Comparison of ENCODE assay signal across 8 cellular contexts in the genomic region with DNA sequence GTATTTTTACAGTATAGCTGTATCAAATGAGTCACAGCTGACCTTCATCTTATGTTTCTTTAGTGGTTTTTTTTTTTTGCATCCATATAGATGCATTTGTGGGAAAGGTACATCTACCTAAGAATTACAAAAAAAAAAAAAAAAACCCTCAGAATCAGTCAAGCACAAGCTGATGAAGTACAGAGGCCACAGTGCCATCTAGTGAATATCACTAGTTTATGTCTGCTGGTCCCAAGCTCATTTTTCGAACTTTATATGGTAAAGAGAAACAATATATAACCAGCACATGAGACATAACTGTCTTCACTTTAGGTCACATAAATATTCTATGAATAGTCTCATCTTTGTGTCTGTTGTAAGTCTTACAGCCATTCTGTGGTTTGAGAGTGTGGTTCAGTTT.
DNase-seq lines count a peak whose midpoint lies in the region; ATAC-seq, FAIRE-seq and TF ChIP-seq lines count a peak whose summit lies in the region.

No MANE protein-coding gene starts in this region.

- no peak overlapping the region for H3K27ac Mint-ChIP-seq in astrocyte (ENCODE audit: unreplicated experiment)
- H3K27ac Mint-ChIP-seq in activated T-helper 1 cell treated with anti-CD3 and anti-CD28 coated beads, Interleukin-12 subunit alpha, Interleukin-12 subunit beta, Interleukin-2, Interleukin-4 antibody, amounts not matched to agents 30 ng/mL and 10 ng/mL and 1 ng/mL, durations not matched to agents 14 hours and 24 hours and 36 hours: no peak overlapping the region

- no peaks in the 10 kb centered on the region for H3K9me3 Mint-ChIP-seq in astrocyte (ENCODE audit: unreplicated experiment)
- H3K9me3 Mint-ChIP-seq in activated T-helper 1 cell treated with anti-CD3 and anti-CD28 coated beads, Interleukin-12 subunit alpha, Interleukin-12 subunit beta, Interleukin-2, Interleukin-4 antibody, amounts not matched to agents 30 ng/mL and 10 ng/mL and 1 ng/mL, durations not matched to agents 14 hours and 24 hours and 36 hours: no peaks in the 10 kb centered on the region

- peak; percentile 92 for FAIRE-seq in astrocyte (lab: Jason Lieb, UNC)

- H3K9me3 ChIP-seq in astrocyte (ENCODE audit: insufficient read depth, low read depth, low read length): no peaks in the 10 kb centered on the region

- peak; percentile 31 for TF ChIP-seq CTCF in astrocyte (IDR thresholded peaks at IDR 0.05; ENCODE audit: insufficient read depth, low read depth, low read length)

- intact Hi-C loops in activated T-helper 1 cell treated with anti-CD3 and anti-CD28 coated beads, Interleukin-12 subunit alpha, Interleukin-12 subunit beta, Interleukin-2, Interleukin-4 antibody, amounts not matched to agents 30 ng/mL and 10 ng/mL and 1 ng/mL, durations not matched to agents 14 hours and 24 hours and 36 hours (cut with micrococcal nuclease): loop anchor here (1.0 to 10.0 kb wide), 5 partner anchors 210 to 530 kb away; partner anchors contain the start of genes IGBP1 and KIF4A

- peaks cover 2% of the 10 kb centered on the region for H3K27me3 Mint-ChIP-seq in astrocyte (ENCODE audit: low read depth, unreplicated experiment)
- H3K27me3 Mint-ChIP-seq in activated T-helper 1 cell treated with anti-CD3 and anti-CD28 coated beads, Interleukin-12 subunit alpha, Interleukin-12 subunit beta, Interleukin-2, Interleukin-4 antibody, amounts not matched to agents 30 ng/mL and 10 ng/mL and 1 ng/mL, durations not matched to agents 14 hours and 24 hours and 36 hours (ENCODE audit: insufficient read depth): peaks cover 4% of the 10 kb centered on the region

- H3K36me3 Mint-ChIP-seq in astrocyte (ENCODE audit: low read depth, unreplicated experiment): no peaks in the 10 kb centered on the region
- no peaks in the 10 kb centered on the region for H3K36me3 Mint-ChIP-seq in activated T-helper 1 cell treated with anti-CD3 and anti-CD28 coated beads, Interleukin-12 subunit alpha, Interleukin-12 subunit beta, Interleukin-2, Interleukin-4 antibody, amounts not matched to agents 30 ng/mL and 10 ng/mL and 1 ng/mL, durations not matched to agents 14 hours and 24 hours and 36 hours (ENCODE audit: low read depth)

- DNase-seq in NCI-H345 (lab: John Stamatoyannopoulos, UW): peak; percentile 24
- DNase-seq in NCI-H345 treated with DMSO at 0.1 percent for 48 hours (lab: John Stamatoyannopoulos, UW; ENCODE audit: unreplicated experiment): no peak
- DNase-seq in Kasumi-1 (lab: John Stamatoyannopoulos, UW): peak; percentile 18 to 25
- peak; percentile 2 for DNase-seq in astrocyte (ENCODE audit: low read depth)
- DNase-seq in medulla oblongata (ENCODE audit: extremely low spot score): peak; percentile 1
- DNase-seq in NK-92 treated with Interleukin-12 subunit alpha and Interleukin-12 subunit beta, amount 100 ng/mL, for 24 hours (lab: John Stamatoyannopoulos, UW): no peak
- DNase-seq in activated T-helper 1 cell treated with anti-CD3 and anti-CD28 coated beads, Interleukin-12 subunit alpha, Interleukin-12 subunit beta, Interleukin-2, Interleukin-4 antibody, amounts not matched to agents 30 ng/mL and 10 ng/mL and 1 ng/mL, durations not matched to agents 14 hours and 24 hours and 36 hours (ENCODE audit: low spot score): no peak

- H3K4me1 Mint-ChIP-seq in astrocyte (ENCODE audit: low read depth, unreplicated experiment): no peaks in the 10 kb centered on the region
- H3K4me1 Mint-ChIP-seq in activated T-helper 1 cell treated with anti-CD3 and anti-CD28 coated beads, Interleukin-12 subunit alpha, Interleukin-12 subunit beta, Interleukin-2, Interleukin-4 antibody, amounts not matched to agents 30 ng/mL and 10 ng/mL and 1 ng/mL, durations not matched to agents 14 hours and 24 hours and 36 hours (ENCODE audit: low read depth): no peaks in the 10 kb centered on the region

- ATAC-seq in HG02840 (IDR thresholded peaks at IDR 0.05; ENCODE audit: low FRiP score, unreplicated experiment): no peak

- no peak overlapping the region for H3K27ac ChIP-seq in astrocyte (ENCODE audit: low read depth, low read length)

- H4K20me1 ChIP-seq in astrocyte (ENCODE audit: insufficient read depth, low read length): no peaks in the 10 kb centered on the region

- H3K36me3 ChIP-seq in astrocyte (ENCODE audit: insufficient read depth, low read length): no peaks in the 10 kb centered on the region

- no peak overlapping the region for H3K4me3 Mint-ChIP-seq in astrocyte (ENCODE audit: unreplicated experiment)
- no peak overlapping the region for H3K4me3 Mint-ChIP-seq in activated T-helper 1 cell treated with anti-CD3 and anti-CD28 coated beads, Interleukin-12 subunit alpha, Interleukin-12 subunit beta, Interleukin-2, Interleukin-4 antibody, amounts not matched to agents 30 ng/mL and 10 ng/mL and 1 ng/mL, durations not matched to agents 14 hours and 24 hours and 36 hours

- H3K27me3 ChIP-seq in astrocyte (ENCODE audit: insufficient read depth, low read length): peaks cover 6% of the 10 kb centered on the region

- H3K4me3 ChIP-seq in astrocyte (ENCODE audit: insufficient read depth, low read depth, low read length): no peak overlapping the region

- H3K4me2 ChIP-seq in astrocyte (ENCODE audit: low read length): no peak overlapping the region

- no peak overlapping the region for H2AFZ ChIP-seq in astrocyte (ENCODE audit: low read depth, low read length)

- no peaks in the 10 kb centered on the region for H3K4me1 ChIP-seq in astrocyte (ENCODE audit: insufficient read depth, low read length)

- H3K9ac ChIP-seq in astrocyte (ENCODE audit: low read length): no peak overlapping the region

- no peaks in the 10 kb centered on the region for H3K79me2 ChIP-seq in astrocyte (ENCODE audit: insufficient read depth, low read length)

Comparison
In these comparisons a context has a peak if more than half of its experiments do, and no peak if none do; other contexts are left out.
1. DNase-seq: peak in NCI-H345 (single experiment), Kasumi-1 (2 of 2), astrocyte (single experiment) and medulla oblongata (single experiment); none in NCI-H345 treated with DMSO at 0.1 percent for 48 hours (single experiment), NK-92 treated with Interleukin-12 subunit alpha and Interleukin-12 subunit beta, amount 100 ng/mL, for 24 hours (single experiment) and activated T-helper 1 cell treated with anti-CD3 and anti-CD28 coated beads, Interleukin-12 subunit alpha, Interleukin-12 subunit beta, Interleukin-2, Interleukin-4 antibody, amounts not matched to agents 30 ng/mL and 10 ng/mL and 1 ng/mL, durations not matched to agents 14 hours and 24 hours and 36 hours (single experiment).